1 cellular context compared by ENCODE assay signal in the genomic region with DNA sequence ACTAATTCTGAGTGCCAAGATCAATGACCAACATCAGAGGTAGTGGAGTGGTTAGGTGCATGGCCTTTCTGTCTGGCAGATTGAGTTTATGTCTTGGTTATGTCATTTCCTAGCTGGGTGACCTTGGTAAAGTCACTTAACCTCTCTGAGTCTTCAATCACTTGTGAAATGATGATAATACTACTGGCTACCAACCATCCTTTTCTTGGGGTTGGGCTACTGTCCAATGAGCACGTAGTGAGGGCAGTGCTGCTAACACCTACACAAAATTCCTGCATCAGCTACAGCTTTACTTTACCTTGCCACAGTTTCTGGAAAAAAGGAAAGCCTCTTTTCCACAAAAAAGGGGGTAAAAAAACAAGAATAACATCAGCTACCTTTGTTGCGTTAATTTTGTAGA.
TF ChIP-seq lines count a peak whose summit lies in the region.

No MANE protein-coding gene starts in this region.

TF ChIP-seq in HEK293, 187 proteins besides CTCF, POLR2A, EP300 and RAD21:
- TF ChIP-seq, protein P1, sequence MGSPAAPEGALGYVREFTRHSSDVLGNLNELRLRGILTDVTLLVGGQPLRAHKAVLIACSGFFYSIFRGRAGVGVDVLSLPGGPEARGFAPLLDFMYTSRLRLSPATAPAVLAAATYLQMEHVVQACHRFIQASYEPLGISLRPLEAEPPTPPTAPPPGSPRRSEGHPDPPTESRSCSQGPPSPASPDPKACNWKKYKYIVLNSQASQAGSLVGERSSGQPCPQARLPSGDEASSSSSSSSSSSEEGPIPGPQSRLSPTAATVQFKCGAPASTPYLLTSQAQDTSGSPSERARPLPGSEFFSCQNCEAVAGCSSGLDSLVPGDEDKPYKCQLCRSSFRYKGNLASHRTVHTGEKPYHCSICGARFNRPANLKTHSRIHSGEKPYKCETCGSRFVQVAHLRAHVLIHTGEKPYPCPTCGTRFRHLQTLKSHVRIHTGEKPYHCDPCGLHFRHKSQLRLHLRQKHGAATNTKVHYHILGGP (tag by site-specific recombination; IDR thresholded peaks at IDR 0.05), result no peak
- peak; percentile 95 for TF ChIP-seq ZNF449 (tag by site-specific recombination; IDR thresholded peaks at IDR 0.05)
TF ChIP-seq in HEK293: peak in this region for 1.
